In genomic region chr20:21322921-21323321, GRCh38 we compare ENCODE assay signal across 11 cellular contexts. TPM values are rescaled to one million over a fixed set of nuclear protein-coding genes. Genes with fewer than 3 reads are reported as not detected.
A peak's percentile ranks its signal among the peaks of the same experiment; 100 is the strongest.
DNase-seq lines count a peak whose midpoint lies in the region; ATAC-seq and TF ChIP-seq lines count a peak whose summit lies in the region.
"Had no signal": no experiment of that assay in that cellular context is flagged by ENCODE, and none has a peak within 500 bp of the region (broad histone marks: within the 10 kb centered on the region; RNA-seq: fewer than 3 reads in every experiment).

No MANE protein-coding gene starts in this region.

- POLR2A ChIA-PET in HEK293 (lab: Yijun Ruan, JAX), result interaction anchor here (0.9 kb wide), 1 partner anchor 20 kb away, joined by 3 read pairs; the partner anchor contains the start of gene XRN2

- peak overlapping the region in 2 of 4 donors; percentile 24 to 34 for H3K4me3 Mint-ChIP-seq in CD4-positive, CD25-positive, alpha-beta regulatory T cell

- H3K9me3 Mint-ChIP-seq in CD4-positive, CD25-positive, alpha-beta regulatory T cell, result peaks cover 0 to 22% (median 4%) of the 10 kb centered on the region in 7 donors

- peaks cover 22% of the 10 kb centered on the region for H3K36me3 Mint-ChIP-seq in CD4-positive, CD25-positive, alpha-beta regulatory T cell

- no peak overlapping the region for H3K14ac ChIP-seq in mesenchymal stem cell (ENCODE audit: low read length in 2 of 2)

- H3K36me3 ChIP-seq in CD4-positive, CD25-positive, alpha-beta regulatory T cell (ENCODE audit: control insufficient read depth, insufficient read depth, low read length), result peaks cover 6% of the 10 kb centered on the region
- H3K36me3 ChIP-seq in HEK293 (ENCODE audit: control insufficient read depth in 2 of 2, insufficient read depth in 1 of 2, low read length in 2 of 2) (no peaks in the 10 kb centered on the region; a peak in 1 of 3 replicates), mesenchymal stem cell (ENCODE audit: control insufficient read depth in 1 of 2, insufficient read depth in 2 of 2, low read depth in 1 of 2, low read length in 2 of 2) (peaks cover 0 to 12% of the 10 kb centered on the region in 2 experiments), tibial nerve (peaks cover 0 to 20% (median 0%) of the 10 kb centered on the region in 3 donors)

- no peak for DNase-seq in CD4-positive, CD25-positive, alpha-beta regulatory T cell
- DNase-seq in amniotic epithelial cell (ENCODE audit: low read depth) (peak; percentile 24), mesenchymal stem cell (peak; percentile 43), NCI-H1694 (lab: John Stamatoyannopoulos, UW) (no peak), tibial nerve (ENCODE audit: low spot score in 2 of 2) (no peak)
- DNase-seq: NCI-H187; stimulated activated CD4-positive, alpha-beta T cell treated with anti-CD3 and anti-CD28 coated beads, Interleukin-4, amount 100 ng/mL, for 24 hours; stomach had no signal

- H3K4me3 ChIP-seq in CD4-positive, CD25-positive, alpha-beta regulatory T cell (ENCODE audit: low read depth, low read length), result peak overlapping the region; percentile 23
- no peak overlapping the region for H3K4me3 ChIP-seq in HEK293 (ENCODE audit: low read depth, low read length)
- H3K4me3 ChIP-seq in mesenchymal stem cell (ENCODE audit: insufficient read depth in 1 of 2, low read depth in 1 of 2, low read length in 2 of 2), result peak overlapping the region in 1 of 2 experiments; percentile 2
- H3K4me3 ChIP-seq in tibial nerve, result no peak overlapping the region
- H3K4me3 ChIP-seq: stomach had no signal

- H3K9me3 ChIP-seq in CD4-positive, CD25-positive, alpha-beta regulatory T cell (ENCODE audit: control insufficient read depth in 2 of 2, low read length in 2 of 2), result peaks cover 12 to 17% of the 10 kb centered on the region in 2 experiments
- no peaks in the 10 kb centered on the region for H3K9me3 ChIP-seq in HEK293 (ENCODE audit: control insufficient read depth, insufficient read depth, low read depth, low read length)
- H3K9me3 ChIP-seq in mesenchymal stem cell (ENCODE audit: control insufficient read depth, low read length), result peaks cover 5% of the 10 kb centered on the region
- peaks cover 0 to 24% (median 6%) of the 10 kb centered on the region in 4 donors for H3K9me3 ChIP-seq in tibial nerve

- H2BK5ac ChIP-seq in mesenchymal stem cell (ENCODE audit: low read depth, low read length, poor library complexity, severe bottlenecking), result no peak overlapping the region

- CTCF ChIA-PET in HEK293 (lab: Yijun Ruan, JAX), result interaction anchor here (0.5 kb wide), 1 partner anchor 13 kb away, joined by 5 read pairs; no protein-coding TSS in a partner anchor

- no peak overlapping the region for H3K4me2 ChIP-seq in mesenchymal stem cell (ENCODE audit: low read length, poor library complexity, severe bottlenecking)

- no peaks in the 10 kb centered on the region for H3K27me3 Mint-ChIP-seq in CD4-positive, CD25-positive, alpha-beta regulatory T cell

- peaks cover 41 to 69% (median 61%) of the 10 kb centered on the region in 4 donors for H3K4me1 Mint-ChIP-seq in CD4-positive, CD25-positive, alpha-beta regulatory T cell

- no peak for TF ChIP-seq POLR2A in tibial nerve (IDR thresholded peaks at IDR 0.05)

- H2BK120ac ChIP-seq in mesenchymal stem cell (ENCODE audit: low read depth, low read length), result no peak overlapping the region

- H3K23ac ChIP-seq in mesenchymal stem cell (ENCODE audit: low read length in 2 of 2), result no peak overlapping the region

- H2BK12ac ChIP-seq in mesenchymal stem cell (ENCODE audit: low read length in 2 of 2), result no peak overlapping the region

- WGBS in mesenchymal stem cell, result 91% methylated on average over 2 of the region's 3 CpGs
- WGBS in tibial nerve, 2 donors, result 94 to 95% methylated on average over 3 of the region's 3 CpGs

- no peak overlapping the region for H2BK15ac ChIP-seq in mesenchymal stem cell (ENCODE audit: low read depth, poor library complexity, severe bottlenecking)

- no peak for TF ChIP-seq CTCF in HEK293 (tag by site-specific recombination; IDR thresholded peaks at IDR 0.05)
- no peak for TF ChIP-seq CTCF in tibial nerve (IDR thresholded peaks at IDR 0.05)

- peaks cover 34% of the 10 kb centered on the region for H3K4me1 ChIP-seq in CD4-positive, CD25-positive, alpha-beta regulatory T cell (ENCODE audit: control insufficient read depth, insufficient read depth, low read length, poor library complexity, severe bottlenecking)
- peaks cover 36% of the 10 kb centered on the region for H3K4me1 ChIP-seq in HEK293 (ENCODE audit: control insufficient read depth, insufficient read depth, low read length)
- peaks cover 3% of the 10 kb centered on the region for H3K4me1 ChIP-seq in mesenchymal stem cell (ENCODE audit: control insufficient read depth, insufficient read depth, low read depth, low read length)
- H3K4me1 ChIP-seq in tibial nerve, result peaks cover 0 to 56% (median 6%) of the 10 kb centered on the region in 4 donors

- ATAC-seq in CD4-positive, CD25-positive, alpha-beta regulatory T cell (ENCODE audit: low read depth in 2 of 2), result no peak
- ATAC-seq in GM19397 (IDR thresholded peaks at IDR 0.05; ENCODE audit: unreplicated experiment), result no peak
- no peak for ATAC-seq in HG02798 (IDR thresholded peaks at IDR 0.05; ENCODE audit: poor library complexity, unreplicated experiment)

- TF ChIP-seq EP300 in tibial nerve (IDR thresholded peaks at IDR 0.05), result no peak

- H3K79me1 ChIP-seq in mesenchymal stem cell (replicated peaks; ENCODE audit: low read length, poor library complexity, severe bottlenecking), result peaks cover 2% of the 10 kb centered on the region

- no peak overlapping the region for H3K18ac ChIP-seq in mesenchymal stem cell (ENCODE audit: low read depth in 1 of 2, low read length in 2 of 2)

- no peak overlapping the region for H2AK5ac ChIP-seq in mesenchymal stem cell (ENCODE audit: low read length, severe bottlenecking)

- peak overlapping the region in 1 of 3 donors; percentile 17 for H3K27ac Mint-ChIP-seq in CD4-positive, CD25-positive, alpha-beta regulatory T cell

- no peak overlapping the region for H3K4ac ChIP-seq in mesenchymal stem cell (ENCODE audit: low read depth in 1 of 2, low read length in 2 of 2)

- no peak overlapping the region for H2AFZ ChIP-seq in mesenchymal stem cell (ENCODE audit: low read depth, low read length)

- no peak overlapping the region for H4K91ac ChIP-seq in mesenchymal stem cell (ENCODE audit: low read length)

- no peak overlapping the region for H4K8ac ChIP-seq in mesenchymal stem cell (ENCODE audit: low read length)

- H3K9ac ChIP-seq in mesenchymal stem cell (ENCODE audit: low read length), result no peak overlapping the region

- no peaks in the 10 kb centered on the region for H3K27me3 ChIP-seq in CD4-positive, CD25-positive, alpha-beta regulatory T cell (ENCODE audit: control insufficient read depth, insufficient read depth, low read length)
- H3K27me3 ChIP-seq in mesenchymal stem cell (ENCODE audit: control insufficient read depth in 1 of 2, insufficient read depth in 1 of 2, low read length in 2 of 2) (no peaks in the 10 kb centered on the region), tibial nerve (peaks cover 0 to 2% of the 10 kb centered on the region in 2 donors)
- H3K27me3 ChIP-seq: stomach had no signal

- no peak overlapping the region for H3K27ac ChIP-seq in CD4-positive, CD25-positive, alpha-beta regulatory T cell (ENCODE audit: insufficient read depth, low read length, poor library complexity, severe bottlenecking)
- H3K27ac ChIP-seq in HEK293 (ENCODE audit: extremely low read depth, low read depth, low read length) (no peak overlapping the region), mesenchymal stem cell (ENCODE audit: low read length, poor library complexity, severe bottlenecking) (no peak overlapping the region), tibial nerve (no peak overlapping the region)

TF ChIP-seq in HEK293, 187 proteins besides CTCF, POLR2A, EP300 and RAD21:
- TF ChIP-seq ZBTB6 (tag by site-specific recombination; IDR thresholded peaks at IDR 0.05) (0 out of 2 replicates have a peak, but pooled peaks have one; percentile 25), PRDM1 (tag by site-specific recombination; IDR thresholded peaks at IDR 0.05) (no peak)

RNA-seq across cellular contexts. Expression of gene XRN2, which starts 19.8 kb away (rescaled TPM):
- total RNA-seq in CD4-positive, CD25-positive, alpha-beta regulatory T cell, result 59.0 TPM
- polyA plus RNA-seq in CD4-positive, CD25-positive, alpha-beta regulatory T cell, result 10 to 100 TPM; 65.0 to 81.0 (median 75.1) TPM
- 61.9 TPM for polyA plus RNA-seq in mesenchymal stem cell (2013, experiment 1 of 2)
- polyA plus RNA-seq in mesenchymal stem cell (2013, experiment 2 of 2), result 61.2 TPM
- 10 to 100 TPM; 46.1 to 58.2 (median 53.0) TPM for total RNA-seq in tibial nerve

Comparison
In these comparisons a context has a peak if more than half of its experiments do, and no peak if none do; other contexts are left out.
1. DNase-seq: peak in amniotic epithelial cell (single experiment) and mesenchymal stem cell (single experiment); none in CD4-positive, CD25-positive, alpha-beta regulatory T cell (0 of 3), NCI-H1694 (single experiment) and tibial nerve (0 of 2).